25 cellular contexts compared by ENCODE assay signal in the genomic region with DNA sequence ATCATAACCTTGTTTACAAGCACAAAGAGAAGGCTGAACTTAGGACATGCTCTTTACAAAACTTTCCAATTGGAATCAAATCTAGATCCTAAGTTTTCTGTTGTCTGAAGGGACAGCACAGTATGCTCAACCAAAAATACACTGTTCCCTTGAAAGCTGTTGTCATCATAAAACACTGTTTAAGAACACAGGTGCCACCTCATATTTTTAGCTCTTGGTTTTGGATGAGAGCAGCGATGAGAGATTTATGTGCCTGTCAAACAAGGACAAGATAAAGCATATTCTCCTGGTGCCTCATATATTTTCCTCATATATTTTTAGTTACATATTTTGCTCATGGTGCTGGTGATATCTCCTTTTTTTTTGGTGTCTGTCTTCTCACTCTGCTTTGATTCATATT.
"Had no signal": no experiment of that assay in that cellular context is flagged by ENCODE, and none has a peak within 500 bp of the region (broad histone marks: within the 10 kb centered on the region; RNA-seq: fewer than 3 reads in every experiment).

No MANE protein-coding gene starts in this region.

- ATAC-seq: naive thymus-derived CD4-positive, alpha-beta T cell; natural killer cell; psoas muscle; right lobe of liver; stimulated activated effector memory CD8-positive, alpha-beta T cell treated with anti-CD3 and anti-CD28 coated beads, Interleukin-12 subunit alpha, Interleukin-12 subunit beta, amount 100 ng/mL, for 72 hours; stimulated activated naive B cell treated with anti-CD40 and anti-IgM and Interleukin-4, amounts not matched to agents 10 μg/mL and 1 μg/mL and 100 μg/mL, for 72 hours; upper lobe of right lung had no signal

- H3K27ac ChIP-seq: neural progenitor cell, ovary, parathyroid adenoma, psoas muscle, right lobe of liver, sigmoid colon, stomach, suprapubic skin, testis, tibial artery, transverse colon, upper lobe of right lung, uterus had no signal

- H3K9me3 ChIP-seq: ovary, psoas muscle, right lobe of liver, sigmoid colon, stomach, suprapubic skin, testis, tibial artery, transverse colon, upper lobe of right lung, uterus had no signal

- H3K4me3 ChIP-seq: neural progenitor cell, ovary, psoas muscle, right lobe of liver, sigmoid colon, stomach, suprapubic skin, testis, tibial artery, transverse colon, upper lobe of right lung, uterus had no signal

- DNase-seq: naive thymus-derived CD4-positive, alpha-beta T cell; natural killer cell; occipital lobe; ovary; posterior cingulate gyrus; psoas muscle; right lobe of liver; sigmoid colon; small intestine; stimulated activated CD4-positive, alpha-beta T cell treated with anti-CD3 and anti-CD28 coated beads, Interleukin-15, amount 100 ng/mL, for 24 hours; stimulated activated CD4-positive, alpha-beta T cell treated with anti-CD3 and anti-CD28 coated beads, Interleukin-2, amount 100 ng/mL, for 24 hours; stimulated activated CD4-positive, alpha-beta T cell treated with anti-CD3 and anti-CD28 coated beads, Interleukin-2, amount 100 ng/mL, for 48 hours; stimulated activated CD4-positive, alpha-beta T cell treated with anti-CD3 and anti-CD28 coated beads, Interleukin-4, amount 100 ng/mL, for 24 hours; stimulated activated naive B cell treated with anti-CD40 and anti-IgM and Interleukin-4, amounts not matched to agents 10 μg/mL and 1 μg/mL and 100 μg/mL, for 72 hours; stimulated activated naive CD4-positive, alpha-beta T cell treated with Interleukin-2 at 50 U/mL for 16 hours; stomach; testis; tibial artery; transverse colon; upper lobe of right lung; uterus had no signal

- H3K27me3 ChIP-seq: neural progenitor cell, ovary, right lobe of liver, sigmoid colon, stomach, suprapubic skin, testis, tibial artery, transverse colon, upper lobe of right lung, uterus had no signal

- H3K4me1 ChIP-seq: parathyroid adenoma, psoas muscle, right lobe of liver, sigmoid colon, stomach, suprapubic skin, testis, tibial artery, transverse colon, upper lobe of right lung, uterus had no signal

- H3K36me3 ChIP-seq: neural progenitor cell, ovary, right lobe of liver, sigmoid colon, stomach, suprapubic skin, tibial artery, transverse colon, upper lobe of right lung, uterus had no signal
